ENCODE assay signal across 8 cellular contexts in genomic region chr16:50453446-50453845, GRCh38.
"Had no signal": no experiment of that assay in that cellular context is flagged by ENCODE, and none has a peak within 500 bp of the region (broad histone marks: within the 10 kb centered on the region; RNA-seq: fewer than 3 reads in every experiment).

No MANE protein-coding gene starts in this region.

- H3K9me3 ChIP-seq: HAP-1 had no signal

- H3K4me3 Mint-ChIP-seq: HFFc6 had no signal

- H2AFZ ChIP-seq: GM23248 had no signal

- H3K4me1 ChIP-seq: HAP-1 had no signal

- H3K27ac ChIP-seq: GM23248, HL-60 had no signal

- ATAC-seq: HCT116 had no signal

- H3K27ac Mint-ChIP-seq: HFFc6 had no signal

- H3K4me3 ChIP-seq: GM23248, HAP-1 had no signal

- DNase-seq: GM23248, GOT3, H7, HFFc6, IMR-90 had no signal

- H3K9ac ChIP-seq: GM23248 had no signal

- H3K36me3 ChIP-seq: HAP-1 had no signal

- H3K9me3 Mint-ChIP-seq: HFFc6 had no signal
